ENCODE assay signal across 8 cellular contexts in genomic region chr2:16656784-16657391, GRCh38. TPM values are rescaled to one million over a fixed set of nuclear protein-coding genes. Genes with fewer than 3 reads are reported as not detected.
DNase-seq lines count a peak whose midpoint lies in the region; ATAC-seq and TF ChIP-seq lines count a peak whose summit lies in the region.

No MANE protein-coding gene starts in this region.

- H3K36me3 Mint-ChIP-seq in effector memory CD8-positive, alpha-beta T cell (ENCODE audit: insufficient read depth): no peaks in the 10 kb centered on the region
- H3K36me3 Mint-ChIP-seq in naive thymus-derived CD8-positive, alpha-beta T cell: no peaks in the 10 kb centered on the region

- TF ChIP-seq POLR2A in spleen (IDR thresholded peaks at IDR 0.05): peak in 1 of 3 donors; percentile 10

- no peaks in the 10 kb centered on the region for H3K9me3 Mint-ChIP-seq in effector memory CD8-positive, alpha-beta T cell
- H3K9me3 Mint-ChIP-seq in naive thymus-derived CD8-positive, alpha-beta T cell: no peaks in the 10 kb centered on the region

- no peaks in the 10 kb centered on the region for H3K9me3 ChIP-seq in spleen

- DNase-seq in AG08395 (ENCODE audit: low spot score): peak; percentile 38
- DNase-seq in GM20000 (ENCODE audit: low spot score): peak; percentile 74
- no peak for DNase-seq in effector memory CD8-positive, alpha-beta T cell
- DNase-seq in spleen: no peak
- no peak for DNase-seq in naive thymus-derived CD8-positive, alpha-beta T cell
- DNase-seq in NCI-H1694 treated with DMSO at 0.1 percent for 48 hours (lab: John Stamatoyannopoulos, UW): no peak
- DNase-seq in activated CD8-positive, alpha-beta memory T cell treated with anti-CD3 and anti-CD28 coated beads for 24 hours: no peak

- peak overlapping the region; percentile 64 to 95 (median 86) for H3K27ac ChIP-seq in spleen

- H3K27ac Mint-ChIP-seq in effector memory CD8-positive, alpha-beta T cell: peak overlapping the region in 1 of 2 donors; percentile 18
- H3K27ac Mint-ChIP-seq in naive thymus-derived CD8-positive, alpha-beta T cell: peak overlapping the region in 2 of 10 donors; percentile 47 to 56

- H3K4me3 ChIP-seq in spleen: peak overlapping the region in 1 of 8 donors; percentile 30

- TF ChIP-seq CTCF in GM20000 (IDR thresholded peaks at IDR 0.05; ENCODE audit: extremely low read depth, missing control alignments): no peak
- TF ChIP-seq CTCF in spleen (IDR thresholded peaks at IDR 0.05 in 8 of 11, conservative IDR thresholded peaks at IDR 0.05 in 3 of 11): peak in 2 of 11 experiments; percentile 13 to 15

- no peak overlapping the region for H3K4me3 Mint-ChIP-seq in effector memory CD8-positive, alpha-beta T cell
- peak overlapping the region in 1 of 10 donors; percentile 26 for H3K4me3 Mint-ChIP-seq in naive thymus-derived CD8-positive, alpha-beta T cell

- intact Hi-C loops in spleen (cut with DNase I; ENCODE audit: low total_unique reads): no loop called here

- H3K36me3 ChIP-seq in spleen: peaks cover 0 to 14% (median 0%) of the 10 kb centered on the region in 6 donors

- no peaks in the 10 kb centered on the region for H3K27me3 Mint-ChIP-seq in effector memory CD8-positive, alpha-beta T cell
- peaks cover 0 to 40% (median 17%) of the 10 kb centered on the region in 5 donors for H3K27me3 Mint-ChIP-seq in naive thymus-derived CD8-positive, alpha-beta T cell

- peaks cover 73 to 100% (median 100%) of the 10 kb centered on the region in 6 donors for H3K4me1 ChIP-seq in spleen

- no peaks in the 10 kb centered on the region for H3K27me3 ChIP-seq in spleen (replicated peaks in 1 of 7)

- POLR2A ChIA-PET in naive thymus-derived CD8-positive, alpha-beta T cell (lab: Charles Lee): no interaction called here

- 46 to 53% (median 47%) methylated on average over 8 of the region's 8 CpGs for WGBS in spleen, 5 donors

- peak; percentile 81 for ATAC-seq in HG03520 (IDR thresholded peaks at IDR 0.05; ENCODE audit: unreplicated experiment)
- ATAC-seq in effector memory CD8-positive, alpha-beta T cell (replicated peaks): peak; percentile 42
- no peak for ATAC-seq in naive thymus-derived CD8-positive, alpha-beta T cell

- H3K4me1 Mint-ChIP-seq in effector memory CD8-positive, alpha-beta T cell (ENCODE audit: low read depth in 2 of 2): peaks cover 15 to 29% of the 10 kb centered on the region in 2 donors
- peaks cover 0 to 93% (median 0%) of the 10 kb centered on the region in 4 donors for H3K4me1 Mint-ChIP-seq in naive thymus-derived CD8-positive, alpha-beta T cell

RNA-seq across cellular contexts. Expression of gene CYRIA, which starts 8.7 kb away (rescaled TPM):
- 10 to 100 TPM; 50.5 to 87.9 (median 75.5) TPM for total RNA-seq in spleen
- polyA plus RNA-seq in spleen: 10 to 100 TPM; 11.1 to 16.4 (median 13.2) TPM
- 1 to 10 TPM in 1 of 2 experiments, under 1 TPM in 1; 0.83 to 1.6 TPM for total RNA-seq in naive thymus-derived CD8-positive, alpha-beta T cell
- 1 to 10 TPM in 1 of 3 donors, under 1 TPM in 2; 0.31 to 5.6 (median 0.74) TPM for polyA plus RNA-seq in naive thymus-derived CD8-positive, alpha-beta T cell

Comparison
In these comparisons a context has a peak if more than half of its experiments do, and no peak if none do; other contexts are left out.
1. DNase-seq: peak in AG08395 (single experiment) and GM20000 (single experiment); none in effector memory CD8-positive, alpha-beta T cell (0 of 3), spleen (single experiment), naive thymus-derived CD8-positive, alpha-beta T cell (0 of 10), NCI-H1694 treated with DMSO at 0.1 percent for 48 hours (single experiment) and activated CD8-positive, alpha-beta memory T cell treated with anti-CD3 and anti-CD28 coated beads for 24 hours (single experiment).
2. ATAC-seq: peak in HG03520 (single experiment) and effector memory CD8-positive, alpha-beta T cell (single experiment); none in naive thymus-derived CD8-positive, alpha-beta T cell (0 of 2).
3. RNA of gene CYRIA, which starts 8.7 kb away (total RNA-seq): 50.5 to 87.9 TPM in spleen; 0.83 to 1.6 TPM in naive thymus-derived CD8-positive, alpha-beta T cell; every median in the first group is over 10 times any median in the second.